Comparison of ENCODE assay signal across 1 cellular context in the genomic region with DNA sequence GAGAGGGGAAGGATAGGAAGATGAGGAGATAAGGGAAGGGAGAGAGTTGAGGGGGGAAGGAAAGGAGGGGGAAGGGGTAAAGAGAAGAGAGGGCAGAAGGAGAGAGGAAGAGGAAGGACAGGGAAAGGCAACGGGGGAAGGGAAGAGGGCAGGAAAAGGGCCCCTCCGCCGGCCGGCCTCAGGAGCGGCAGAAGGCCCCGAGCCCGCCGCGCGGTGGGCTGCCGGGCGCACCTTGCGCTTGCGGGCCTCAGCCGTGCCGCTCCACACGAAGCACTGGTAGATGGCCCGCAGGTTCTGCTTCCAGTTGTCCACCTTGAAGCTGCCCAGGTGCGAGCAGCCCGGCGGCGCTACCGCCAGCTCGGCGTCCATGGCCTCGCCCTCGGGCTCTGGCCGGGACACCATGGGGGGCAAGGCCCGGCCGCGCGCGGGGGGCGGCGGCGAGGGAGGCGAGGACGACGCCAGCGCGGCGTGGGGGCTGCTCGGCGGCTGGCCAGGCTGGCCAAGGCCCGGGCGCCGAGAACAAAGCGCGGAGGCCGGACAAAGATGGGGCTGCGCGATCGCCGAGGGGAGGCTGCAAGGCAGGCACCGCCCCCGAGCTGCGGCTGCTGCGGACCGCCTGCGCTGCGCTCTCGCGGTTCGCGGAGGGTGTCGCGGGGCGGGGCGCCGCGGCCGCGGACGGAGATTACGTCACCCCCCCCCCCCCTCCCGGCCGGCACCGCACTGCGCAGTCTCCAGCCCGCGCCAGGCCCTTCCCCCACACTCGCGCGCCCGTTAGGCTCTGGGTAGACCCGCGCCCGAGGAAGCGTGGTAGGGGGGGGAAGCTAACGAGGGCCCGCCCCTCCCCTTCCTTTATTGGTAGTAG.
TF ChIP-seq lines count a peak whose summit lies in the region.

Gene USP22 (minus strand): TSS at position 578 of the 862 bp plus-strand sequence. CDS start 176 bp downstream, at position 402.

TF ChIP-seq in GM12878, 131 proteins besides CTCF, POLR2A, EP300 and RAD21 (continued from another document and continues in another):
- TF ChIP-seq FOS (IDR thresholded peaks at IDR 0.05; ENCODE audit: borderline replicate concordance, extremely low read depth, insufficient read length) (no peak), YBX1 (IDR thresholded peaks at IDR 0.05) (no peak), DPF2 (IDR thresholded peaks at IDR 0.05) (peak; percentile 89), CHD1 (IDR thresholded peaks at IDR 0.05; ENCODE audit: low read depth, low read length) (0 out of 2 replicates have a peak, but pooled peaks have one; percentile 40), PBX3 (IDR thresholded peaks at IDR 0.05; ENCODE audit: insufficient replicate concordance, low read depth, low read length) (no peak), ATF2 (IDR thresholded peaks at IDR 0.05; ENCODE audit: low read length) (0 out of 2 replicates have a peak, but pooled peaks have one; percentile 59), ZSCAN29 (IDR thresholded peaks at IDR 0.05) (no peak), RB1 (IDR thresholded peaks at IDR 0.05; ENCODE audit: borderline replicate concordance) (peak; percentile 93; the same call in 1 of the 2 replicates), HCFC1 (IDR thresholded peaks at IDR 0.05; ENCODE audit: low read length) (peak; percentile 3; the same call in 1 of the 2 replicates), SMAD1 (IDR thresholded peaks at IDR 0.05; ENCODE audit: low read depth, partially characterized antibody) (no peak), SMAD5 (IDR thresholded peaks at IDR 0.05; ENCODE audit: low read depth) (no peak), KLF5 (IDR thresholded peaks at IDR 0.05; ENCODE audit: partially characterized antibody) (peak; percentile 50), JUND (IDR thresholded peaks at IDR 0.05; ENCODE audit: low read depth, low read length) (peak; percentile 82), MEF2A (IDR thresholded peaks at IDR 0.05; ENCODE audit: insufficient read depth, low read depth, low read length) (no peak), BRCA1 (IDR thresholded peaks at IDR 0.05; ENCODE audit: low read depth, low read length) (peak; percentile 43; the same call in 1 of the 2 replicates), MEF2B (IDR thresholded peaks at IDR 0.05; ENCODE audit: partially characterized antibody, poor library complexity, severe bottlenecking) (no peak), ZBTB33 (IDR thresholded peaks at IDR 0.05) (no peak), ZNF207 (IDR thresholded peaks at IDR 0.05; ENCODE audit: borderline replicate concordance) (peak; percentile 97; the same call in 1 of the 2 replicates), CHD4 (IDR thresholded peaks at IDR 0.05) (no peak), FOXK2 (IDR thresholded peaks at IDR 0.05) (no peak), JUNB (IDR thresholded peaks at IDR 0.05) (no peak), SRF (IDR thresholded peaks at IDR 0.05; ENCODE audit: low read depth in 2 of 2, low read length in 2 of 2) (no peak), RUNX3 (IDR thresholded peaks at IDR 0.05; ENCODE audit: low read length) (no peak), HDGF (IDR thresholded peaks at IDR 0.05) (0 out of 2 replicates have a peak, but pooled peaks have one; percentile 47), MTA3 (IDR thresholded peaks at IDR 0.05; ENCODE audit: borderline replicate concordance, low read length) (no peak), TCF7 (IDR thresholded peaks at IDR 0.05; ENCODE audit: borderline replicate concordance) (no peak), SREBF1 (IDR thresholded peaks at IDR 0.05; ENCODE audit: low read length) (no peak), PKNOX1 (IDR thresholded peaks at IDR 0.05) (no peak), SIN3A (IDR thresholded peaks at IDR 0.05; ENCODE audit: low read depth, low read length) (no peak), NRF1 (conservative IDR thresholded peaks at IDR 0.05; ENCODE audit: low read depth, low read length) (peak; percentile 62), POLR2AphosphoS5 (IDR thresholded peaks at IDR 0.05; ENCODE audit: low read length) (peak; percentile 64; the same call in 1 of the 2 replicates), MTA2 (IDR thresholded peaks at IDR 0.05; ENCODE audit: low read depth) (peak; percentile 11; the same call in 1 of the 2 replicates), CREM (IDR thresholded peaks at IDR 0.05; ENCODE audit: low read depth) (peak; percentile 47; the same call in 1 of the 2 replicates), NFYA (IDR thresholded peaks at IDR 0.05; ENCODE audit: borderline replicate concordance, low read depth, low read length) (no peak)
- TF ChIP-seq, protein P1, sequence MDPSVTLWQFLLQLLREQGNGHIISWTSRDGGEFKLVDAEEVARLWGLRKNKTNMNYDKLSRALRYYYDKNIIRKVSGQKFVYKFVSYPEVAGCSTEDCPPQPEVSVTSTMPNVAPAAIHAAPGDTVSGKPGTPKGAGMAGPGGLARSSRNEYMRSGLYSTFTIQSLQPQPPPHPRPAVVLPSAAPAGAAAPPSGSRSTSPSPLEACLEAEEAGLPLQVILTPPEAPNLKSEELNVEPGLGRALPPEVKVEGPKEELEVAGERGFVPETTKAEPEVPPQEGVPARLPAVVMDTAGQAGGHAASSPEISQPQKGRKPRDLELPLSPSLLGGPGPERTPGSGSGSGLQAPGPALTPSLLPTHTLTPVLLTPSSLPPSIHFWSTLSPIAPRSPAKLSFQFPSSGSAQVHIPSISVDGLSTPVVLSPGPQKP (IDR thresholded peaks at IDR 0.05; ENCODE audit: low read depth, low read length): no peak
- TF ChIP-seq, protein P2, sequence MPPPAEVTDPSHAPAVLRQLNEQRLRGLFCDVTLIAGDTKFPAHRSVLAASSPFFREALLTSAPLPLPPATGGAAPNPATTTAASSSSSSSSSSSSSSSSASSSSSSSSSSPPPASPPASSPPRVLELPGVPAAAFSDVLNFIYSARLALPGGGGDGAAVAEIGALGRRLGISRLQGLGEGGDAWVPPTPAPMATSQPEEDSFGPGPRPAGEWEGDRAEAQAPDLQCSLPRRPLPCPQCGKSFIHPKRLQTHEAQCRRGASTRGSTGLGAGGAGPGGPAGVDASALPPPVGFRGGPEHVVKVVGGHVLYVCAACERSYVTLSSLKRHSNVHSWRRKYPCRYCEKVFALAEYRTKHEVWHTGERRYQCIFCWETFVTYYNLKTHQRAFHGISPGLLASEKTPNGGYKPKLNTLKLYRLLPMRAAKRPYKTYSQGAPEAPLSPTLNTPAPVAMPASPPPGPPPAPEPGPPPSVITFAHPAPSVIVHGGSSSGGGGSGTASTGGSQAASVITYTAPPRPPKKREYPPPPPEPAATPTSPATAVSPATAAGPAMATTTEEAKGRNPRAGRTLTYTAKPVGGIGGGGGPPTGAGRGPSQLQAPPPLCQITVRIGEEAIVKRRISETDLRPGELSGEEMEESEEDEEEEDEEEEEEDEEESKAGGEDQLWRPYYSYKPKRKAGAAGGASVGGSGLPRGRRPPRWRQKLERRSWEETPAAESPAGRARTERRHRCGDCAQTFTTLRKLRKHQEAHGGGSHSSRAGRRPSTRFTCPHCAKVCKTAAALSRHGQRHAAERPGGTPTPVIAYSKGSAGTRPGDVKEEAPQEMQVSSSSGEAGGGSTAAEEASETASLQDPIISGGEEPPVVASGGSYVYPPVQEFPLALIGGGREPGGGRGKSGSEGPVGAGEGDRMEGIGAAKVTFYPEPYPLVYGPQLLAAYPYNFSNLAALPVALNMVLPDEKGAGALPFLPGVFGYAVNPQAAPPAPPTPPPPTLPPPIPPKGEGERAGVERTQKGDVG (CRISPR knock-in tag; IDR thresholded peaks at IDR 0.05): no peak
- TF ChIP-seq, protein P3, sequence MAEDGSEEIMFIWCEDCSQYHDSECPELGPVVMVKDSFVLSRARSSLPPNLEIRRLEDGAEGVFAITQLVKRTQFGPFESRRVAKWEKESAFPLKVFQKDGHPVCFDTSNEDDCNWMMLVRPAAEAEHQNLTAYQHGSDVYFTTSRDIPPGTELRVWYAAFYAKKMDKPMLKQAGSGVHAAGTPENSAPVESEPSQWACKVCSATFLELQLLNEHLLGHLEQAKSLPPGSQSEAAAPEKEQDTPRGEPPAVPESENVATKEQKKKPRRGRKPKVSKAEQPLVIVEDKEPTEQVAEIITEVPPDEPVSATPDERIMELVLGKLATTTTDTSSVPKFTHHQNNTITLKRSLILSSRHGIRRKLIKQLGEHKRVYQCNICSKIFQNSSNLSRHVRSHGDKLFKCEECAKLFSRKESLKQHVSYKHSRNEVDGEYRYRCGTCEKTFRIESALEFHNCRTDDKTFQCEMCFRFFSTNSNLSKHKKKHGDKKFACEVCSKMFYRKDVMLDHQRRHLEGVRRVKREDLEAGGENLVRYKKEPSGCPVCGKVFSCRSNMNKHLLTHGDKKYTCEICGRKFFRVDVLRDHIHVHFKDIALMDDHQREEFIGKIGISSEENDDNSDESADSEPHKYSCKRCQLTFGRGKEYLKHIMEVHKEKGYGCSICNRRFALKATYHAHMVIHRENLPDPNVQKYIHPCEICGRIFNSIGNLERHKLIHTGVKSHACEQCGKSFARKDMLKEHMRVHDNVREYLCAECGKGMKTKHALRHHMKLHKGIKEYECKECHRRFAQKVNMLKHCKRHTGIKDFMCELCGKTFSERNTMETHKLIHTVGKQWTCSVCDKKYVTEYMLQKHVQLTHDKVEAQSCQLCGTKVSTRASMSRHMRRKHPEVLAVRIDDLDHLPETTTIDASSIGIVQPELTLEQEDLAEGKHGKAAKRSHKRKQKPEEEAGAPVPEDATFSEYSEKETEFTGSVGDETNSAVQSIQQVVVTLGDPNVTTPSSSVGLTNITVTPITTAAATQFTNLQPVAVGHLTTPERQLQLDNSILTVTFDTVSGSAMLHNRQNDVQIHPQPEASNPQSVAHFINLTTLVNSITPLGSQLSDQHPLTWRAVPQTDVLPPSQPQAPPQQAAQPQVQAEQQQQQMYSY (CRISPR knock-in tag; IDR thresholded peaks at IDR 0.05): no peak
- TF ChIP-seq, protein P4, sequence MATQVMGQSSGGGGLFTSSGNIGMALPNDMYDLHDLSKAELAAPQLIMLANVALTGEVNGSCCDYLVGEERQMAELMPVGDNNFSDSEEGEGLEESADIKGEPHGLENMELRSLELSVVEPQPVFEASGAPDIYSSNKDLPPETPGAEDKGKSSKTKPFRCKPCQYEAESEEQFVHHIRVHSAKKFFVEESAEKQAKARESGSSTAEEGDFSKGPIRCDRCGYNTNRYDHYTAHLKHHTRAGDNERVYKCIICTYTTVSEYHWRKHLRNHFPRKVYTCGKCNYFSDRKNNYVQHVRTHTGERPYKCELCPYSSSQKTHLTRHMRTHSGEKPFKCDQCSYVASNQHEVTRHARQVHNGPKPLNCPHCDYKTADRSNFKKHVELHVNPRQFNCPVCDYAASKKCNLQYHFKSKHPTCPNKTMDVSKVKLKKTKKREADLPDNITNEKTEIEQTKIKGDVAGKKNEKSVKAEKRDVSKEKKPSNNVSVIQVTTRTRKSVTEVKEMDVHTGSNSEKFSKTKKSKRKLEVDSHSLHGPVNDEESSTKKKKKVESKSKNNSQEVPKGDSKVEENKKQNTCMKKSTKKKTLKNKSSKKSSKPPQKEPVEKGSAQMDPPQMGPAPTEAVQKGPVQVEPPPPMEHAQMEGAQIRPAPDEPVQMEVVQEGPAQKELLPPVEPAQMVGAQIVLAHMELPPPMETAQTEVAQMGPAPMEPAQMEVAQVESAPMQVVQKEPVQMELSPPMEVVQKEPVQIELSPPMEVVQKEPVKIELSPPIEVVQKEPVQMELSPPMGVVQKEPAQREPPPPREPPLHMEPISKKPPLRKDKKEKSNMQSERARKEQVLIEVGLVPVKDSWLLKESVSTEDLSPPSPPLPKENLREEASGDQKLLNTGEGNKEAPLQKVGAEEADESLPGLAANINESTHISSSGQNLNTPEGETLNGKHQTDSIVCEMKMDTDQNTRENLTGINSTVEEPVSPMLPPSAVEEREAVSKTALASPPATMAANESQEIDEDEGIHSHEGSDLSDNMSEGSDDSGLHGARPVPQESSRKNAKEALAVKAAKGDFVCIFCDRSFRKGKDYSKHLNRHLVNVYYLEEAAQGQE (IDR thresholded peaks at IDR 0.05; ENCODE audit: low read depth, low read length): no peak
